Comparison of ENCODE assay signal across 7 cellular contexts in genomic region chr14:88184956-88185355, GRCh38.
"Had no signal": no experiment of that assay in that cellular context is flagged by ENCODE, and none has a peak within 500 bp of the region (broad histone marks: within the 10 kb centered on the region; RNA-seq: fewer than 3 reads in every experiment).

No MANE protein-coding gene starts in this region.

- H3K4me1 ChIP-seq: HAP-1 had no signal

- H3K27ac ChIP-seq: GM23248, HL-60 had no signal

- H3K4me3 ChIP-seq: GM23248, HAP-1 had no signal

- DNase-seq: GM23248, GOT3, H7, HFFc6 had no signal

- H3K9me3 Mint-ChIP-seq: HFFc6, IgD-negative memory B cell had no signal

- H3K9me3 ChIP-seq: HAP-1 had no signal

- H3K27ac Mint-ChIP-seq: HFFc6, IgD-negative memory B cell had no signal

- H3K36me3 ChIP-seq: HAP-1 had no signal

- H3K36me3 Mint-ChIP-seq: IgD-negative memory B cell had no signal

- H3K4me3 Mint-ChIP-seq: HFFc6, IgD-negative memory B cell had no signal
